In genomic region chr16:75250089-75250808, GRCh38 we compare ENCODE assay signal across 1 cellular context.
A peak's percentile ranks its signal among the peaks of the same experiment; 100 is the strongest.
TF ChIP-seq lines count a peak whose summit lies in the region.

No MANE protein-coding gene starts in this region.

TF ChIP-seq in WTC11, 78 proteins besides CTCF, POLR2A, EP300 and RAD21 (continued from another document):
- TF ChIP-seq ARID4B (CRISPR knock-in tag; IDR thresholded peaks at IDR 0.05; ENCODE audit: borderline replicate concordance), result peak; percentile 6; the same call in 1 of the 2 replicates
- TF ChIP-seq, protein P1, sequence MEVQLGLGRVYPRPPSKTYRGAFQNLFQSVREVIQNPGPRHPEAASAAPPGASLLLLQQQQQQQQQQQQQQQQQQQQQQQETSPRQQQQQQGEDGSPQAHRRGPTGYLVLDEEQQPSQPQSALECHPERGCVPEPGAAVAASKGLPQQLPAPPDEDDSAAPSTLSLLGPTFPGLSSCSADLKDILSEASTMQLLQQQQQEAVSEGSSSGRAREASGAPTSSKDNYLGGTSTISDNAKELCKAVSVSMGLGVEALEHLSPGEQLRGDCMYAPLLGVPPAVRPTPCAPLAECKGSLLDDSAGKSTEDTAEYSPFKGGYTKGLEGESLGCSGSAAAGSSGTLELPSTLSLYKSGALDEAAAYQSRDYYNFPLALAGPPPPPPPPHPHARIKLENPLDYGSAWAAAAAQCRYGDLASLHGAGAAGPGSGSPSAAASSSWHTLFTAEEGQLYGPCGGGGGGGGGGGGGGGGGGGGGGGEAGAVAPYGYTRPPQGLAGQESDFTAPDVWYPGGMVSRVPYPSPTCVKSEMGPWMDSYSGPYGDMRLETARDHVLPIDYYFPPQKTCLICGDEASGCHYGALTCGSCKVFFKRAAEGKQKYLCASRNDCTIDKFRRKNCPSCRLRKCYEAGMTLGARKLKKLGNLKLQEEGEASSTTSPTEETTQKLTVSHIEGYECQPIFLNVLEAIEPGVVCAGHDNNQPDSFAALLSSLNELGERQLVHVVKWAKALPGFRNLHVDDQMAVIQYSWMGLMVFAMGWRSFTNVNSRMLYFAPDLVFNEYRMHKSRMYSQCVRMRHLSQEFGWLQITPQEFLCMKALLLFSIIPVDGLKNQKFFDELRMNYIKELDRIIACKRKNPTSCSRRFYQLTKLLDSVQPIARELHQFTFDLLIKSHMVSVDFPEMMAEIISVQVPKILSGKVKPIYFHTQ (CRISPR knock-in tag; IDR thresholded peaks at IDR 0.05), result 0 out of 2 replicates have a peak, but pooled peaks have one; percentile 23
- TF ChIP-seq JAZF1 (CRISPR knock-in tag; IDR thresholded peaks at IDR 0.05), result no peak
- TF ChIP-seq, protein P2, sequence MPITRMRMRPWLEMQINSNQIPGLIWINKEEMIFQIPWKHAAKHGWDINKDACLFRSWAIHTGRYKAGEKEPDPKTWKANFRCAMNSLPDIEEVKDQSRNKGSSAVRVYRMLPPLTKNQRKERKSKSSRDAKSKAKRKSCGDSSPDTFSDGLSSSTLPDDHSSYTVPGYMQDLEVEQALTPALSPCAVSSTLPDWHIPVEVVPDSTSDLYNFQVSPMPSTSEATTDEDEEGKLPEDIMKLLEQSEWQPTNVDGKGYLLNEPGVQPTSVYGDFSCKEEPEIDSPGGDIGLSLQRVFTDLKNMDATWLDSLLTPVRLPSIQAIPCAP (CRISPR knock-in tag; IDR thresholded peaks at IDR 0.05), result no peak
- no peak for TF ChIP-seq GABPB1 (CRISPR knock-in tag; IDR thresholded peaks at IDR 0.05)
